In genomic region chr13:30710442-30710841, GRCh38 we compare ENCODE assay signal across 38 cellular contexts. TPM values are rescaled to one million over a fixed set of nuclear protein-coding genes. Genes with fewer than 3 reads are reported as not detected.
"Had no signal": no experiment of that assay in that cellular context is flagged by ENCODE, and none has a peak within 500 bp of the region (broad histone marks: within the 10 kb centered on the region; RNA-seq: fewer than 3 reads in every experiment).

No MANE protein-coding gene starts in this region.

- H3K4me3 Mint-ChIP-seq: activated CD4-positive, alpha-beta memory T cell treated with anti-CD3 and anti-CD28 coated beads, Interleukin-2, amount 10 ng/mL, durations not matched to agents 7 days and 5 days; activated CD4-positive, alpha-beta T cell treated with anti-CD3 and anti-CD28 coated beads for 36 hours; activated CD4-positive, alpha-beta T cell treated with anti-CD3 and anti-CD28 coated beads, Interleukin-2, amount 10 ng/mL, durations not matched to agents 7 days and 5 days; activated CD8-positive, alpha-beta memory T cell treated with anti-CD3 and anti-CD28 coated beads, Interleukin-2, amount 10 ng/mL, durations not matched to agents 7 days and 5 days; activated CD8-positive, alpha-beta T cell treated with anti-CD3 and anti-CD28 coated beads, Interleukin-2, amount 10 ng/mL, durations not matched to agents 7 days and 5 days; activated naive CD4-positive, alpha-beta T cell treated with anti-CD3 and anti-CD28 coated beads, Interleukin-2, amount 10 ng/mL, durations not matched to agents 7 days and 5 days; activated naive CD4-positive, alpha-beta T cell treated with anti-CD3 and anti-CD28 coated beads, Interleukin-2, amount 50 U/mL, for 24 hours; activated naive CD8-positive, alpha-beta T cell; activated naive CD8-positive, alpha-beta T cell treated with anti-CD3 and anti-CD28 coated beads, Interleukin-2, amount 10 ng/mL, durations not matched to agents 7 days and 5 days; activated naive CD8-positive, alpha-beta T cell treated with anti-CD3 and anti-CD28 coated beads, Interleukin-2, amount 50 U/mL, for 24 hours; activated T-cell treated with anti-CD3 and anti-CD28 coated beads, Interleukin-2, amount 50 U/mL, for 24 hours; brain; central memory CD8-positive, alpha-beta T cell; T-helper 1 cell treated with Interleukin-12 subunit alpha and Interleukin-12 subunit beta and Interleukin-4 antibody, amounts not matched to agents 30 μg/mL and 1 μg/mL, for 36 hours; T-helper 2 cell treated with Interferon-gamma antibody and Interleukin-4, amounts not matched to agents 5 μg/mL and 100 μg/mL, for 36 hours; WTC11 had no signal

- H3K4me1 Mint-ChIP-seq: brain had no signal

- H3K9me3 Mint-ChIP-seq: activated CD4-positive, alpha-beta memory T cell treated with anti-CD3 and anti-CD28 coated beads, Interleukin-2, amount 10 ng/mL, durations not matched to agents 7 days and 5 days; activated CD4-positive, alpha-beta T cell treated with anti-CD3 and anti-CD28 coated beads, Interleukin-2, amount 10 ng/mL, durations not matched to agents 7 days and 5 days; activated naive CD4-positive, alpha-beta T cell treated with anti-CD3 and anti-CD28 coated beads, Interleukin-2, amount 10 ng/mL, durations not matched to agents 7 days and 5 days; activated naive CD4-positive, alpha-beta T cell treated with anti-CD3 and anti-CD28 coated beads, Interleukin-2, amount 50 U/mL, for 24 hours; activated naive CD8-positive, alpha-beta T cell treated with anti-CD3 and anti-CD28 coated beads, Interleukin-2, amount 10 ng/mL, durations not matched to agents 7 days and 5 days; activated naive CD8-positive, alpha-beta T cell treated with anti-CD3 and anti-CD28 coated beads, Interleukin-2, amount 50 U/mL, for 24 hours; activated T-cell treated with anti-CD3 and anti-CD28 coated beads, Interleukin-2, amount 50 U/mL, for 24 hours; activated T-helper 2 cell treated with anti-CD3 and anti-CD28 coated beads, Interferon-gamma antibody, Interleukin-2, Interleukin-4, amounts not matched to agents 10 μg/mL and 5 μg/mL and 100 μg/mL, durations not matched to agents 14 hours and 24 hours and 36 hours; brain; central memory CD8-positive, alpha-beta T cell; T-helper 1 cell treated with Interleukin-12 subunit alpha and Interleukin-12 subunit beta and Interleukin-4 antibody, amounts not matched to agents 30 μg/mL and 1 μg/mL, for 36 hours; T-helper 2 cell treated with Interferon-gamma antibody and Interleukin-4, amounts not matched to agents 5 μg/mL and 100 μg/mL, for 36 hours had no signal

- H3K27me3 Mint-ChIP-seq: activated CD4-positive, alpha-beta memory T cell treated with anti-CD3 and anti-CD28 coated beads, Interleukin-2, amount 10 ng/mL, durations not matched to agents 7 days and 5 days; activated naive CD4-positive, alpha-beta T cell treated with anti-CD3 and anti-CD28 coated beads, Interleukin-2, amount 50 U/mL, for 24 hours; activated naive CD8-positive, alpha-beta T cell treated with anti-CD3 and anti-CD28 coated beads, Interleukin-2, amount 50 U/mL, for 24 hours; activated T-cell treated with anti-CD3 and anti-CD28 coated beads, Interleukin-2, amount 50 U/mL, for 24 hours; central memory CD8-positive, alpha-beta T cell had no signal

- H3K27ac Mint-ChIP-seq: activated CD4-positive, alpha-beta memory T cell treated with anti-CD3 and anti-CD28 coated beads, Interleukin-2, amount 10 ng/mL, durations not matched to agents 7 days and 5 days; activated CD4-positive, alpha-beta T cell treated with anti-CD3 and anti-CD28 coated beads for 36 hours; activated CD4-positive, alpha-beta T cell treated with anti-CD3 and anti-CD28 coated beads, Interleukin-2, amount 10 ng/mL, durations not matched to agents 7 days and 5 days; activated CD8-positive, alpha-beta memory T cell treated with anti-CD3 and anti-CD28 coated beads, Interleukin-2, amount 10 ng/mL, durations not matched to agents 7 days and 5 days; activated CD8-positive, alpha-beta T cell treated with anti-CD3 and anti-CD28 coated beads, Interleukin-2, amount 10 ng/mL, durations not matched to agents 7 days and 5 days; activated naive CD4-positive, alpha-beta T cell treated with anti-CD3 and anti-CD28 coated beads, Interleukin-2, amount 10 ng/mL, durations not matched to agents 7 days and 5 days; activated naive CD4-positive, alpha-beta T cell treated with anti-CD3 and anti-CD28 coated beads, Interleukin-2, amount 50 U/mL, for 24 hours; activated naive CD8-positive, alpha-beta T cell; activated naive CD8-positive, alpha-beta T cell treated with anti-CD3 and anti-CD28 coated beads, Interleukin-2, amount 10 ng/mL, durations not matched to agents 7 days and 5 days; activated naive CD8-positive, alpha-beta T cell treated with anti-CD3 and anti-CD28 coated beads, Interleukin-2, amount 50 U/mL, for 24 hours; activated T-cell treated with anti-CD3 and anti-CD28 coated beads, Interleukin-2, amount 50 U/mL, for 24 hours; activated T-helper 2 cell treated with anti-CD3 and anti-CD28 coated beads, Interferon-gamma antibody, Interleukin-2, Interleukin-4, amounts not matched to agents 10 μg/mL and 5 μg/mL and 100 μg/mL, durations not matched to agents 14 hours and 24 hours and 36 hours; brain; T-helper 1 cell treated with Interleukin-12 subunit alpha and Interleukin-12 subunit beta and Interleukin-4 antibody, amounts not matched to agents 30 μg/mL and 1 μg/mL, for 36 hours; T-helper 2 cell treated with Interferon-gamma antibody and Interleukin-4, amounts not matched to agents 5 μg/mL and 100 μg/mL, for 36 hours; WTC11 had no signal

- H3K36me3 Mint-ChIP-seq: activated naive CD4-positive, alpha-beta T cell treated with anti-CD3 and anti-CD28 coated beads, Interleukin-2, amount 10 ng/mL, durations not matched to agents 7 days and 5 days; activated naive CD4-positive, alpha-beta T cell treated with anti-CD3 and anti-CD28 coated beads, Interleukin-2, amount 50 U/mL, for 24 hours; activated naive CD8-positive, alpha-beta T cell; activated naive CD8-positive, alpha-beta T cell treated with anti-CD3 and anti-CD28 coated beads, Interleukin-2, amount 10 ng/mL, durations not matched to agents 7 days and 5 days; brain; WTC11 had no signal

- H3K27me3 ChIP-seq: ascending aorta, cardiac muscle cell had no signal

- H3K9me3 ChIP-seq: ascending aorta had no signal

- H3K36me3 ChIP-seq: ascending aorta, cardiac muscle cell, WERI-Rb-1 had no signal

- DNase-seq: activated CD4-positive, alpha-beta memory T cell treated with anti-CD3 and anti-CD28 coated beads, Interleukin-2, amount 10 ng/mL, durations not matched to agents 7 days and 5 days; activated CD4-positive, alpha-beta T cell treated with anti-CD3 and anti-CD28 coated beads for 1 hour; activated CD4-positive, alpha-beta T cell treated with anti-CD3 and anti-CD28 coated beads for 36 hours; activated CD4-positive, alpha-beta T cell treated with anti-CD3 and anti-CD28 coated beads for 48 hours; activated CD4-positive, alpha-beta T cell treated with anti-CD3 and anti-CD28 coated beads, Interleukin-2, amount 10 ng/mL, durations not matched to agents 7 days and 5 days; activated CD4-positive, alpha-beta T cell treated with anti-CD3 and anti-CD28 coated beads, Interleukin-2, amount 50 U/mL, for 48 hours; activated CD4-positive, CD25-positive, alpha-beta regulatory T cell; activated CD8-positive, alpha-beta memory T cell treated with anti-CD3 and anti-CD28 coated beads for 24 hours; activated CD8-positive, alpha-beta memory T cell treated with anti-CD3 and anti-CD28 coated beads, Interleukin-2, amount 10 ng/mL, durations not matched to agents 7 days and 5 days; activated CD8-positive, alpha-beta memory T cell treated with anti-CD3 and anti-CD28 coated beads, Interleukin-2, amount 50 U/mL, for 48 hours; activated CD8-positive, alpha-beta T cell treated with anti-CD3 and anti-CD28 coated beads, Interleukin-2, amount 10 ng/mL, durations not matched to agents 7 days and 5 days; activated effector memory CD4-positive, alpha-beta T cell treated with Interleukin-2 at 50 U/mL for 16 hours; activated gamma-delta T cell; activated naive CD4-positive, alpha-beta T cell treated with anti-CD3 and anti-CD28 coated beads, Interleukin-2, amount 10 ng/mL, durations not matched to agents 7 days and 5 days; activated naive CD4-positive, alpha-beta T cell treated with Interleukin-2 at 50 U/mL for 16 hours; activated naive CD8-positive, alpha-beta T cell treated with anti-CD3 and anti-CD28 coated beads, Interleukin-2, amount 10 ng/mL, durations not matched to agents 7 days and 5 days; activated naive CD8-positive, alpha-beta T cell treated with anti-CD3 and anti-CD28 coated beads, Interleukin-2, amount 50 U/mL, for 24 hours; activated T-cell treated with anti-CD3 and anti-CD28 coated beads, Interleukin-2, amount 50 U/mL, for 24 hours; activated T-cell treated with anti-CD3 and anti-CD28 coated beads, Interleukin-2, amount 50 U/mL, for 48 hours; amygdala; anterior cingulate cortex; caudate nucleus; T-helper 1 cell; T-helper 2 cell; T-helper 9 cell; WERI-Rb-1 had no signal

- ATAC-seq: activated CD4-positive, CD25-positive, alpha-beta regulatory T cell treated with anti-CD3 and anti-CD28 coated beads, Interleukin-2, amount 50 U/mL, for 24 hours; activated CD8-positive, alpha-beta T cell treated with anti-CD3 and anti-CD28 coated beads, Interleukin-2, amount 10 ng/mL, durations not matched to agents 7 days and 5 days; activated naive CD8-positive, alpha-beta T cell treated with anti-CD3 and anti-CD28 coated beads, Interleukin-2, amount 50 U/mL, for 24 hours; WTC11 had no signal

- H3K4me1 ChIP-seq: ascending aorta had no signal

- H3K4me3 ChIP-seq: ascending aorta, cardiac muscle cell had no signal

- H3K27ac ChIP-seq: ascending aorta, cardiac muscle cell, WERI-Rb-1 had no signal

RNA-seq across cellular contexts. Expression of gene ALOX5AP, which starts 24.9 kb away (rescaled TPM):
- total RNA-seq: bronchial epithelial cell, cardiac muscle cell, WTC11 had no signal
